Comparison of ENCODE assay signal across 8 cellular contexts in genomic region chr17:64320613-64321553, GRCh38. TPM values are rescaled to one million over a fixed set of nuclear protein-coding genes. Genes with fewer than 3 reads are reported as not detected.
DNase-seq lines count a peak whose midpoint lies in the region; ATAC-seq, FAIRE-seq and TF ChIP-seq lines count a peak whose summit lies in the region.

No MANE protein-coding gene starts in this region.

- SMC1A ChIA-PET in GM12878 (lab: Charles Lee; ENCODE audit: uncharacterized antibody, unreplicated experiment) = interaction anchor here (0.9 to 14.2 kb wide), 17 partner anchors 17 to 328 kb away, joined by 3 to 190 read pairs (median 3); no protein-coding TSS in a partner anchor

- no peak overlapping the region for H2AFZ ChIP-seq in GM12878 (ENCODE audit: control insufficient read depth, low read depth, low read length)

- no TSS peak for BruUV-seq in GM12878 (replicated peaks; lab: Mats Ljungman, UMichigan)

- no peaks in the 10 kb centered on the region for H3K79me2 ChIP-seq in GM12878 (ENCODE audit: control insufficient read depth, insufficient read depth, low read length)

- no peak for TF ChIP-seq EP300 in GM12878 (IDR thresholded peaks at IDR 0.05; ENCODE audit: borderline replicate concordance in 1 of 2, control insufficient read depth in 1 of 2, low read depth in 2 of 2, low read length in 2 of 2)

- no peak overlapping the region for H3K4me2 ChIP-seq in GM12878 (ENCODE audit: control insufficient read depth, insufficient read depth)

- H3K27me3 ChIP-seq in GM12878 (replicated peaks in 1 of 2; ENCODE audit: control insufficient read depth in 2 of 2, insufficient read depth in 2 of 2, low read length in 1 of 2) = no peaks in the 10 kb centered on the region; a peak in 1 of 4 replicates

- H3K36me3 ChIP-seq in GM12878 (ENCODE audit: control insufficient read depth in 2 of 2, insufficient read depth in 2 of 2, low read length in 1 of 2) = no peaks in the 10 kb centered on the region

- ATAC-seq in GM12878 = peak; percentile 82
- ATAC-seq in GM19452 (IDR thresholded peaks at IDR 0.05; ENCODE audit: unreplicated experiment) = no peak

- 39% methylated on average over 28 of the region's 28 CpGs for WGBS in GM12878 (ENCODE audit: insufficient coverage, insufficient replicate concordance, low lambda C conversion rate, missing lambda C conversion rate)

- peak; percentile 84 for TF ChIP-seq RAD21 in GM12878 (IDR thresholded peaks at IDR 0.05; ENCODE audit: insufficient read depth, low read depth, low read length)

- H3K9ac ChIP-seq in GM12878 (ENCODE audit: control insufficient read depth, insufficient read depth, low read length) = no peak overlapping the region

- FAIRE-seq in GM12878 (lab: Jason Lieb, UNC) = no peak

- no peak overlapping the region for H3K4me3 ChIP-seq in GM12878

- POLR2A ChIA-PET in GM12878 (lab: Charles Lee) = interaction anchor here (1.1 to 1.6 kb wide), 4 partner anchors 11 to 98 kb away, joined by 3 to 5 read pairs (median 4); no protein-coding TSS in a partner anchor

- DNase-seq in NK-92 treated with Interleukin-12 subunit alpha and Interleukin-12 subunit beta, amount 100 ng/mL, for 24 hours (lab: John Stamatoyannopoulos, UW) = peak; percentile 37
- no peak for DNase-seq in NK-92 (lab: John Stamatoyannopoulos, UW; ENCODE audit: unreplicated experiment)
- peak; percentile 78 to 83 for DNase-seq in NCI-H2081 (lab: John Stamatoyannopoulos, UW)
- DNase-seq in T-helper 9 cell = peak; percentile 37
- no peak for DNase-seq in GM12878 (ENCODE audit: low read depth, low spot score)
- DNase-seq in iPS-NIHi11 (ENCODE audit: low spot score) = peak; percentile 89
- DNase-seq in stimulated activated CD4-positive, alpha-beta T cell treated with anti-CD3 and anti-CD28 coated beads, Interleukin-12 subunit alpha, Interleukin-12 subunit beta, amount 100 ng/mL, for 24 hours (ENCODE audit: low read depth in 2 of 2) = peak; percentile 16 to 40

- CTCF ChIA-PET in GM12878 (lab: Yijun Ruan, JAX) = interaction anchor here (0.6 to 31.7 kb wide), 45 partner anchors 8 to 573 kb away, joined by 3 to 627 read pairs (median 4); no protein-coding TSS in a partner anchor

- no peaks in the 10 kb centered on the region for H3K4me1 ChIP-seq in GM12878 (ENCODE audit: control insufficient read depth, insufficient read depth, low read length)

- no peak for TF ChIP-seq POLR2A in GM12878 (IDR thresholded peaks at IDR 0.05; ENCODE audit: low read depth, low read length)

- TF ChIP-seq CTCF in GM12878 (IDR thresholded peaks at IDR 0.05 in 2 of 3, conservative IDR thresholded peaks at IDR 0.05 in 1 of 3; ENCODE audit: control insufficient read depth in 2 of 3, extremely low read depth in 1 of 3, insufficient read depth in 1 of 3, low read depth in 3 of 3, low read length in 3 of 3) = peak; percentile 71 to 78 (median 75)

- no peaks in the 10 kb centered on the region; the same call in 1 of the 2 replicates for H4K20me1 ChIP-seq in GM12878 (ENCODE audit: control insufficient read depth, insufficient read depth)

- RAD21 ChIA-PET in GM12878 (lab: Charles Lee; ENCODE audit: unreplicated experiment) = interaction anchor here (0.8 to 4.8 kb wide), 15 partner anchors 19 to 218 kb away, joined by 3 to 75 read pairs (median 4); no protein-coding TSS in a partner anchor

- H3K9me3 ChIP-seq in GM12878 (replicated peaks; ENCODE audit: control insufficient read depth, insufficient read depth, low read length) = no peaks in the 10 kb centered on the region

- intact Hi-C loops in GM12878 (cut with micrococcal nuclease; ENCODE audit: unreplicated experiment) = loop anchor here (1.0 to 5.0 kb wide), 2 partner anchors 97 to 171 kb away; no protein-coding TSS in a partner anchor

- H3K27ac ChIP-seq in GM12878 (ENCODE audit: control insufficient read depth, insufficient read depth) = no peak overlapping the region

- in situ Hi-C loops in GM12878 (cut with MboI) = loop anchor here (5.0 kb wide), 3 partner anchors 96 to 321 kb away; no protein-coding TSS in a partner anchor

TF ChIP-seq in GM12878, 131 proteins besides CTCF, POLR2A, EP300 and RAD21 (continues in another document):
- TF ChIP-seq, protein P1, sequence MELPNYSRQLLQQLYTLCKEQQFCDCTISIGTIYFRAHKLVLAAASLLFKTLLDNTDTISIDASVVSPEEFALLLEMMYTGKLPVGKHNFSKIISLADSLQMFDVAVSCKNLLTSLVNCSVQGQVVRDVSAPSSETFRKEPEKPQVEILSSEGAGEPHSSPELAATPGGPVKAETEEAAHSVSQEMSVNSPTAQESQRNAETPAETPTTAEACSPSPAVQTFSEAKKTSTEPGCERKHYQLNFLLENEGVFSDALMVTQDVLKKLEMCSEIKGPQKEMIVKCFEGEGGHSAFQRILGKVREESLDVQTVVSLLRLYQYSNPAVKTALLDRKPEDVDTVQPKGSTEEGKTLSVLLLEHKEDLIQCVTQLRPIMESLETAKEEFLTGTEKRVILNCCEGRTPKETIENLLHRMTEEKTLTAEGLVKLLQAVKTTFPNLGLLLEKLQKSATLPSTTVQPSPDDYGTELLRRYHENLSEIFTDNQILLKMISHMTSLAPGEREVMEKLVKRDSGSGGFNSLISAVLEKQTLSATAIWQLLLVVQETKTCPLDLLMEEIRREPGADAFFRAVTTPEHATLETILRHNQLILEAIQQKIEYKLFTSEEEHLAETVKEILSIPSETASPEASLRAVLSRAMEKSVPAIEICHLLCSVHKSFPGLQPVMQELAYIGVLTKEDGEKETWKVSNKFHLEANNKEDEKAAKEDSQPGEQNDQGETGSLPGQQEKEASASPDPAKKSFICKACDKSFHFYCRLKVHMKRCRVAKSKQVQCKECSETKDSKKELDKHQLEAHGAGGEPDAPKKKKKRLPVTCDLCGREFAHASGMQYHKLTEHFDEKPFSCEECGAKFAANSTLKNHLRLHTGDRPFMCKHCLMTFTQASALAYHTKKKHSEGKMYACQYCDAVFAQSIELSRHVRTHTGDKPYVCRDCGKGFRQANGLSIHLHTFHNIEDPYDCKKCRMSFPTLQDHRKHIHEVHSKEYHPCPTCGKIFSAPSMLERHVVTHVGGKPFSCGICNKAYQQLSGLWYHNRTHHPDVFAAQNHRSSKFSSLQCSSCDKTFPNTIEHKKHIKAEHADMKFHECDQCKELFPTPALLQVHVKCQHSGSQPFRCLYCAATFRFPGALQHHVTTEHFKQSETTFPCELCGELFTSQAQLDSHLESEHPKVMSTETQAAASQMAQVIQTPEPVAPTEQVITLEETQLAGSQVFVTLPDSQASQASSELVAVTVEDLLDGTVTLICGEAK (IDR thresholded peaks at IDR 0.05; ENCODE audit: borderline replicate concordance) = no peak
- TF ChIP-seq SREBF1 (IDR thresholded peaks at IDR 0.05; ENCODE audit: low read length) (no peak), E4F1 (IDR thresholded peaks at IDR 0.05; ENCODE audit: borderline replicate concordance, partially characterized antibody) (no peak), NBN (IDR thresholded peaks at IDR 0.05) (no peak), SMAD5 (IDR thresholded peaks at IDR 0.05; ENCODE audit: low read depth) (no peak), ZBED1 (IDR thresholded peaks at IDR 0.05; ENCODE audit: borderline replicate concordance) (no peak), EZH2 (IDR thresholded peaks at IDR 0.05; ENCODE audit: borderline replicate concordance, control insufficient read depth, low read depth, low read length) (no peak), NR2F1 (conservative IDR thresholded peaks at IDR 0.05) (peak; percentile 70), MAX (IDR thresholded peaks at IDR 0.05; ENCODE audit: low read depth, low read length) (no peak), NFXL1 (IDR thresholded peaks at IDR 0.05; ENCODE audit: borderline replicate concordance) (peak; percentile 12; the same call in 1 of the 2 replicates), ZNF274 (IDR thresholded peaks at IDR 0.05; ENCODE audit: insufficient read depth, insufficient read length) (no peak)

RNA-seq across cellular contexts. Expression of gene TEX2, which starts 57.8 kb away (rescaled TPM):
- 17.1 and 20.9 TPM in 2 replicates for total RNA-seq in GM12878 (2013; cell fraction: nucleolus; rRNA removed)
- total RNA-seq in GM12878 (2014; rRNA removed) (16.2 and 18.5 TPM in 2 replicates), GM12878 (2014; rRNA removed; fragmentation: Illumina TruSeq; extraction: Trizol) (15.0 and 16.5 TPM in 2 replicates), GM12878 (2021) (18.8 and 21.5 TPM in 2 replicates)
- polyA plus RNA-seq in GM12878 (2011; ENCODE audit: low read depth) = 3.5 TPM
- polyA plus RNA-seq in GM12878 (2011; rRNA removed) (8.8 and 9.9 TPM in 2 replicates), GM12878 (2014; fragmentation: Illumina TruSeq; extraction: Trizol) (19.9 and 21.9 TPM in 2 replicates), GM12878 (2014; fragmentation: Nextera tagmentation; extraction: Ambion mirVana) (1 to 10 TPM; 3.8 to 4.3 TPM), GM12878 (2014; rRNA removed) (12.4 and 12.8 TPM in 2 replicates), GM12878 (2016; fragmentation: Nextera tagmentation; extraction: Ambion mirVana) (10 to 100 TPM; 16.6 to 18.0 TPM)
- 8.1 and 8.5 TPM in 2 replicates for polyA plus RNA-seq in GM12878 (2011; cell fraction: cytosol; rRNA removed)
- polyA plus RNA-seq in GM12878 (2011; cell fraction: nucleus; rRNA removed) = 9.5 and 11.2 TPM in 2 replicates
- polyA plus RNA-seq in GM12878 (2012) = 4.8 and 5.6 TPM in 2 replicates
- 16.0 and 17.3 TPM in 2 replicates for polyA minus RNA-seq in GM12878 (2011; rRNA and poly(A)+ RNA removed)
- 3.3 and 3.8 TPM in 2 replicates for polyA minus RNA-seq in GM12878 (2011; cell fraction: cytosol; rRNA and poly(A)+ RNA removed)
- polyA minus RNA-seq in GM12878 (2011; cell fraction: nucleus; rRNA and poly(A)+ RNA removed) = 7.9 and 15.2 TPM in 2 replicates

Comparison
In these comparisons a context has a peak if more than half of its experiments do, and no peak if none do; other contexts are left out.
1. DNase-seq: peak in NK-92 treated with Interleukin-12 subunit alpha and Interleukin-12 subunit beta, amount 100 ng/mL, for 24 hours (single experiment), NCI-H2081 (2 of 2), T-helper 9 cell (single experiment), iPS-NIHi11 (single experiment) and stimulated activated CD4-positive, alpha-beta T cell treated with anti-CD3 and anti-CD28 coated beads, Interleukin-12 subunit alpha, Interleukin-12 subunit beta, amount 100 ng/mL, for 24 hours (2 of 2); none in NK-92 (single experiment) and GM12878 (single experiment).